In the genomic region with DNA sequence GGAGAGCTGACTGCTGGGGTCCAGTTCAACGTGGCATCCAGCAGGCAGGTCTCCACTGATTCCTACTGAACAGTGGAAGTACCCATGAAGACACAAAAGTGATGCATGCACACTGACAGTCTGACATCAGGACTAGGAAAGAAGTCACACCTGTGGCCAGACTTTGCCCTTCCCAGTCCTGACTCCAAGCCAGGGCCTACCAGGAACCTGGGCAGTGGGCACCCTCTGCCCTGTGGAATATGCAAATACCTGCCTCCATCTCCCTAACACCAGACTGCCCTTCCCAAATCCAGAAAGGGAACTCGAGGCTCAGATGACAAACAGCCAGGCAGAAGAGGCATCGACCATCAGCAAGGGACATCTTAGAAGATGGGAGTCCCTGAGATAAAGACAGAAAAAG, we compare ENCODE assay signal across 13 cellular contexts. TPM values are rescaled to one million over a fixed set of nuclear protein-coding genes. Genes with fewer than 3 reads are reported as not detected.
DNase-seq lines count a peak whose midpoint lies in the region; ATAC-seq and TF ChIP-seq lines count a peak whose summit lies in the region.
"Had no signal": no experiment of that assay in that cellular context is flagged by ENCODE, and none has a peak within 500 bp of the region (broad histone marks: within the 10 kb centered on the region; RNA-seq: fewer than 3 reads in every experiment).

No MANE protein-coding gene starts in this region.

- no peaks in the 10 kb centered on the region for H3K9me3 ChIP-seq in upper lobe of right lung
- peaks cover 2 to 3% of the 10 kb centered on the region in 2 donors for H3K9me3 ChIP-seq in neuronal stem cell (replicated peaks in 1 of 2; ENCODE audit: control insufficient read depth in 2 of 2, insufficient read depth in 1 of 2, low read depth in 1 of 2, low read length in 2 of 2)

- H3K4me3 ChIP-seq in upper lobe of right lung, result no peak overlapping the region
- no peak overlapping the region for H3K4me3 ChIP-seq in neuronal stem cell (ENCODE audit: low read length in 2 of 2)
- H3K4me3 ChIP-seq: BLaER1, SK-N-MC had no signal

- no peak overlapping the region for H3K14ac ChIP-seq in neuronal stem cell (ENCODE audit: low read length)

- ATAC-seq in sciatic nerve (no peak), upper lobe of right lung (no peak)

- H2BK12ac ChIP-seq in neuronal stem cell (ENCODE audit: low read length), result no peak overlapping the region

- H3K4me1 Mint-ChIP-seq in HFFc6 (ENCODE audit: low read depth), result peaks cover 36% of the 10 kb centered on the region

- H3K27me3 Mint-ChIP-seq in HFFc6 (ENCODE audit: insufficient read depth), result no peaks in the 10 kb centered on the region

- TF ChIP-seq CTCF in HFFc6 (IDR thresholded peaks at IDR 0.05) (no peak), upper lobe of right lung (IDR thresholded peaks at IDR 0.05) (no peak)

- H3K9ac ChIP-seq in neuronal stem cell (ENCODE audit: low read depth, low read length, poor library complexity), result no peak overlapping the region
- H3K9ac ChIP-seq: BLaER1 had no signal

- H3K36me3 Mint-ChIP-seq in HFFc6 (ENCODE audit: low read depth), result no peaks in the 10 kb centered on the region; the same call in 1 of the 2 replicates

- no peaks in the 10 kb centered on the region for H3K9me3 Mint-ChIP-seq in HFFc6

- H3K4me3 Mint-ChIP-seq in HFFc6, result no peak overlapping the region

- no peak overlapping the region for H2AFZ ChIP-seq in neuronal stem cell (ENCODE audit: low read length)

- no peak overlapping the region for H2BK5ac ChIP-seq in neuronal stem cell (ENCODE audit: low read length)

- H3K79me1 ChIP-seq in neuronal stem cell (ENCODE audit: low read depth, low read length), result no peaks in the 10 kb centered on the region

- DNase-seq in HFFc6, result no peak
- DNase-seq in substantia nigra (lab: John Stamatoyannopoulos, UW), result no peak
- DNase-seq in sciatic nerve (ENCODE audit: low spot score), result no peak
- DNase-seq in upper lobe of right lung, result no peak
- DNase-seq in neuronal stem cell (ENCODE audit: low spot score), result no peak
- DNase-seq: DND-41, left ventricle myocardium superior, NCI-H146 had no signal

- H2AK5ac ChIP-seq in neuronal stem cell (ENCODE audit: low read depth, low read length), result no peak overlapping the region

- H3K23ac ChIP-seq in neuronal stem cell (ENCODE audit: low read depth, low read length, poor library complexity), result no peak overlapping the region

- no peak overlapping the region for H2BK15ac ChIP-seq in neuronal stem cell (ENCODE audit: low read length)

- H2BK120ac ChIP-seq in neuronal stem cell (ENCODE audit: low read depth, low read length), result no peak overlapping the region

- H3K27ac Mint-ChIP-seq in HFFc6, result peak overlapping the region; percentile 85; the same call in 1 of the 2 replicates

- no peaks in the 10 kb centered on the region for H3K4me1 ChIP-seq in upper lobe of right lung
- peaks cover 3 to 15% of the 10 kb centered on the region in 2 donors for H3K4me1 ChIP-seq in neuronal stem cell (ENCODE audit: control insufficient read depth in 2 of 2, insufficient read depth in 1 of 2, low read depth in 1 of 2, low read length in 2 of 2)
- H3K4me1 ChIP-seq: BLaER1 had no signal

- no peak overlapping the region for H4K91ac ChIP-seq in neuronal stem cell (ENCODE audit: low read depth, low read length, poor library complexity)

- peak overlapping the region; percentile 57 for H3K27ac ChIP-seq in angular gyrus (ENCODE audit: low read depth, low read length)
- H3K27ac ChIP-seq in layer of hippocampus (ENCODE audit: low read depth, low read length), result peak overlapping the region; percentile 58
- H3K27ac ChIP-seq in substantia nigra (ENCODE audit: low read depth, low read length, poor library complexity, severe bottlenecking), result peak overlapping the region; percentile 72
- no peak overlapping the region for H3K27ac ChIP-seq in upper lobe of right lung
- H3K27ac ChIP-seq in neuronal stem cell (replicated peaks; ENCODE audit: low read length), result no peak overlapping the region
- H3K27ac ChIP-seq: BLaER1, HL-60, SK-N-MC had no signal

- H3K4me2 ChIP-seq in neuronal stem cell (ENCODE audit: insufficient read depth, low read length, poor library complexity, severe bottlenecking), result no peak overlapping the region
- H3K4me2 ChIP-seq: BLaER1 had no signal

- H3K36me3 ChIP-seq in upper lobe of right lung, result no peaks in the 10 kb centered on the region
- no peaks in the 10 kb centered on the region for H3K36me3 ChIP-seq in neuronal stem cell (replicated peaks in 1 of 2; ENCODE audit: control insufficient read depth in 2 of 2, insufficient read depth in 2 of 2, low read length in 2 of 2)

- WGBS in neuronal stem cell (ENCODE audit: extremely low coverage in 2 of 2, insufficient read length in 2 of 2, insufficient replicate concordance in 1 of 2), 2 donors, result no CpG with 5 or more reads among the region's 3 CpGs

- no peak overlapping the region for H4K8ac ChIP-seq in neuronal stem cell (ENCODE audit: low read depth, low read length)

- H3K4ac ChIP-seq in neuronal stem cell (ENCODE audit: low read length), result no peak overlapping the region

- intact Hi-C loops in sciatic nerve (cut with DNase I) (no loop called here), upper lobe of right lung (cut with DNase I) (no loop called here)

- H3K27me3 ChIP-seq in layer of hippocampus (ENCODE audit: control insufficient read depth, insufficient read depth, low read length) (no peaks in the 10 kb centered on the region), upper lobe of right lung (no peaks in the 10 kb centered on the region), neuronal stem cell (ENCODE audit: control insufficient read depth in 3 of 3, insufficient read depth in 3 of 3, low read depth in 1 of 3, low read length in 3 of 3) (no peaks in the 10 kb centered on the region)
- H3K27me3 ChIP-seq: BLaER1 had no signal

- no peak overlapping the region for H3K18ac ChIP-seq in neuronal stem cell (ENCODE audit: low read length)

RNA-seq across cellular contexts. Expression of gene SLC23A2, which starts 50.9 kb away (rescaled TPM):
- total RNA-seq in HFFc6 (2021; fragmentation: NEBNext Ultra II Directional; extraction: Animal tissue kit (Norgen Biotek cat#: 25700)), result 10 to 100 TPM; 12.5 to 17.2 (median 15.7) TPM
- total RNA-seq in sciatic nerve (75.9 TPM), upper lobe of right lung (26.2 TPM)
- polyA plus RNA-seq in neuronal stem cell (2013, experiment 1 of 2), result 5.6 TPM
- 5.7 TPM for polyA plus RNA-seq in neuronal stem cell (2013, experiment 2 of 2)

Comparison
In these comparisons a context has a peak if more than half of its experiments do, and no peak if none do; other contexts are left out.
1. H3K27ac ChIP-seq: peak in angular gyrus (single experiment), layer of hippocampus (single experiment) and substantia nigra (single experiment); none in upper lobe of right lung (single experiment) and neuronal stem cell (single experiment).